ENCODE assay signal across 12 cellular contexts in the genomic region with DNA sequence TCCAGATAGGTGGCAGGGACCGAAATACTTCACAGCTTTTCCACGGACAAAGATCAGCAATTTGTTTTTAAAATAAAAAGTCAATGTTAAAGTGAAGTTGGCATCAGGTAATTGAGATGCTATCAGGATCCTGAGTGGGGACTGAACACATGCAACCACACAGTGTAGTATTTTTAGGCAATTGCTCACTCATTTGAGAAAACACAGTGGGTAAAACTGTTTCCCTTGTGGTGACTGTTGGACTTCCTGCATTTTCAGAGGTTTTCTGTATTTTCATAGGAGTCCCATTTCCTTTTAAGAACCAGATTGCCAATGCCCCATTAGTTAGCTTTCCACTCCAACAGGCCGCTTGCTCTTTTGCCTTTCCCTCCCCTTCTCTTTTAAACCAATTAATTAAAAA.
DNase-seq lines count a peak whose midpoint lies in the region; ATAC-seq and TF ChIP-seq lines count a peak whose summit lies in the region.
"Had no signal": no experiment of that assay in that cellular context is flagged by ENCODE, and none has a peak within 500 bp of the region (broad histone marks: within the 10 kb centered on the region; RNA-seq: fewer than 3 reads in every experiment).

No MANE protein-coding gene starts in this region.

- in situ Hi-C loops in GM13976 (cut with MboI; ENCODE audit: low sequenced_read_pairs, unreplicated experiment), result no loop called here

- TF ChIP-seq CTCF in omental fat pad (IDR thresholded peaks at IDR 0.05), result no peak
- no peak for TF ChIP-seq CTCF in GM13976 (IDR thresholded peaks at IDR 0.05; ENCODE audit: borderline replicate concordance, control extremely low read depth, extremely low read depth, insufficient read depth, missing control alignments)
- no peak for TF ChIP-seq CTCF in GM10266 (IDR thresholded peaks at IDR 0.05; ENCODE audit: control insufficient read depth, insufficient read depth, low read depth, missing control alignments)

- ATAC-seq in GM18511 (IDR thresholded peaks at IDR 0.05; ENCODE audit: unreplicated experiment) (peak; percentile 82), GM21717 (IDR thresholded peaks at IDR 0.05; ENCODE audit: unreplicated experiment) (peak; percentile 78), omental fat pad (ENCODE audit: low FRiP score) (no peak)
- ATAC-seq: right cardiac atrium had no signal

- DNase-seq in Kasumi-1 (lab: John Stamatoyannopoulos, UW) (peak; percentile 81 to 87), iPS-NIHi7 (ENCODE audit: extremely low spot score) (peak; percentile 2), cerebellar cortex (ENCODE audit: low spot score) (no peak), omental fat pad (ENCODE audit: low spot score) (no peak), GM13976 (ENCODE audit: low spot score) (no peak), GM10266 (ENCODE audit: extremely low spot score) (no peak)
- DNase-seq: foreskin melanocyte, KG1, mammary epithelial cell, right cardiac atrium had no signal

Comparison
In these comparisons a context has a peak if more than half of its experiments do, and no peak if none do; other contexts are left out.
1. DNase-seq: peak in Kasumi-1 (2 of 2) and iPS-NIHi7 (single experiment); none in cerebellar cortex (single experiment), omental fat pad (single experiment), GM13976 (single experiment) and GM10266 (single experiment).